29 cellular contexts compared by ENCODE assay signal in the genomic region with DNA sequence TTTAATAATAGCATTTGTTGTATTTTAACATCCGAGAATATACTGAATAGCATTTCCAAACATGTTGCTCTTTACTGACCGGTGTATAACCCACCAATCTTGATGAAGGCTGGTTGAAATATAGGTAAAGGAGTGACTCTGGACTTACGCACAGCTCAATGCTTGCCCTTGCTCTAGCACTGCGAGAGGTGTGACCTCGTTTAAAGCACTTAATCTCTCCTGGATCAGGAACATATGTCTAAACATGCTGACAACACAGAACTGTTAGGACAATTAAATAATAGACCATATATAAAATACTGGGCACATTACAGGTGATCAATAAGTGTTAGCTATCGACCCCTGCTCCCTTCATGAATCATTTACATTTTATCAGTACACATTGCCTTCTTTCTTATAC. TPM values are rescaled to one million over a fixed set of nuclear protein-coding genes. Genes with fewer than 3 reads are reported as not detected.
A peak's percentile ranks its signal among the peaks of the same experiment; 100 is the strongest.
DNase-seq lines count a peak whose midpoint lies in the region; ATAC-seq, FAIRE-seq and TF ChIP-seq lines count a peak whose summit lies in the region.
"Had no signal": no experiment of that assay in that cellular context is flagged by ENCODE, and none has a peak within 500 bp of the region (broad histone marks: within the 10 kb centered on the region; RNA-seq: fewer than 3 reads in every experiment).

No MANE protein-coding gene starts in this region.

- intact Hi-C loops in Right ventricle myocardium superior (cut with DNase I) = no loop called here

- H3K9me3 ChIP-seq in right atrium auricular region (no peaks in the 10 kb centered on the region), small intestine (ENCODE audit: control insufficient read depth, low read depth) (no peaks in the 10 kb centered on the region)
- H3K9me3 ChIP-seq: BE2C, BLaER1 had no signal

- FAIRE-seq in small intestine (lab: Jason Lieb, UNC) = no peak
- FAIRE-seq: A204.1, GM12878, GM12892, GM18507 had no signal

- H3K4me3 ChIP-seq in right atrium auricular region (no peak overlapping the region), small intestine (ENCODE audit: low read depth in 1 of 2, low read length in 2 of 2) (no peak overlapping the region)
- H3K4me3 ChIP-seq: BLaER1, GM12878 had no signal

- peaks cover 0 to 33% of the 10 kb centered on the region in 2 donors for H3K4me1 ChIP-seq in right atrium auricular region
- peaks cover 0 to 1% of the 10 kb centered on the region in 2 donors for H3K4me1 ChIP-seq in small intestine (ENCODE audit: control insufficient read depth in 2 of 2, insufficient read depth in 1 of 2, low read depth in 1 of 2, low read length in 1 of 2)
- H3K4me1 ChIP-seq: BE2C, BLaER1 had no signal

- WGBS in small intestine, 3 donors = 36 to 64% (median 51%) methylated on average over 6 of the region's 6 CpGs

- peak overlapping the region; percentile 61 for H3K27ac ChIP-seq in right atrium auricular region
- H3K27ac ChIP-seq in small intestine (ENCODE audit: low read depth in 1 of 2, low read length in 1 of 2) = no peak overlapping the region
- H3K27ac ChIP-seq: BLaER1 had no signal

- no peak for TF ChIP-seq CTCF in right atrium auricular region (IDR thresholded peaks at IDR 0.05)

- no peak for DNase-seq in right atrium auricular region (ENCODE audit: low spot score)
- DNase-seq in Right ventricle myocardium superior = no peak
- peak; percentile 2 for DNase-seq in NCI-H524 treated with DMSO at 0.1 percent for 48 hours (lab: John Stamatoyannopoulos, UW)
- peak; percentile 81 for DNase-seq in small intestine
- no peak for DNase-seq in dermis blood vessel endothelial cell
- no peak for DNase-seq in T-helper 2 cell
- DNase-seq: 8988T; ACHN; BE2C; C1 segment of cervical spinal cord; CD4-positive, alpha-beta memory T cell; CD4-positive, CD25-positive, alpha-beta regulatory T cell; CD8-positive, alpha-beta memory T cell; COR-L47; DMS 273 treated with DMSO at 0.1 percent for 48 hours; DMS153; DMS53; DMS79; DND-41; EL; GDM1 had no signal

- no peak for ATAC-seq in Right ventricle myocardium superior (ENCODE audit: poor library complexity)
- ATAC-seq: GM12878 had no signal

- H3K36me3 ChIP-seq in right atrium auricular region (no peaks in the 10 kb centered on the region), small intestine (ENCODE audit: control insufficient read depth in 2 of 2, insufficient read depth in 2 of 2, low read length in 2 of 2) (no peaks in the 10 kb centered on the region)
- H3K36me3 ChIP-seq: BE2C, BLaER1 had no signal

- H3K27me3 ChIP-seq in right atrium auricular region (no peaks in the 10 kb centered on the region), small intestine (ENCODE audit: control insufficient read depth in 2 of 2, insufficient read depth in 2 of 2, low read length in 2 of 2) (no peaks in the 10 kb centered on the region)
- H3K27me3 ChIP-seq: BE2C, BLaER1 had no signal

RNA-seq across cellular contexts. Expression of gene TLR4, which starts 28.3 kb away (rescaled TPM):
- total RNA-seq in right atrium auricular region (10 to 100 TPM; 13.4 to 20.0 TPM), Right ventricle myocardium superior (15.6 TPM), dermis blood vessel endothelial cell (117 and 184 TPM in 2 replicates)
- polyA plus RNA-seq in small intestine = 1 to 10 TPM in 2 of 3 donors, under 1 TPM in 1; 0.89 to 3.3 (median 1.9) TPM
- total RNA-seq: A673, G401 had no signal
- polyA plus RNA-seq: AG04450; CD8-positive, alpha-beta memory T cell had no signal

Comparison
In these comparisons a context has a peak if more than half of its experiments do, and no peak if none do; other contexts are left out.
1. DNase-seq: peak in NCI-H524 treated with DMSO at 0.1 percent for 48 hours (single experiment) and small intestine (single experiment); none in right atrium auricular region (single experiment), Right ventricle myocardium superior (single experiment), dermis blood vessel endothelial cell (single experiment) and T-helper 2 cell (0 of 5).
2. H3K27ac ChIP-seq: peak in right atrium auricular region (2 of 2); none in small intestine (0 of 2).